ENCODE assay signal across 8 cellular contexts in genomic region chr15:89090791-89091666, GRCh38. TPM values are rescaled to one million over a fixed set of nuclear protein-coding genes. Genes with fewer than 3 reads are reported as not detected.
DNase-seq lines count a peak whose midpoint lies in the region; ATAC-seq and TF ChIP-seq lines count a peak whose summit lies in the region.

No MANE protein-coding gene starts in this region.

- TF ChIP-seq CTCF in LNCAP (IDR thresholded peaks at IDR 0.05) (peak; percentile 12; the same call in 1 of the 2 replicates), VCaP (conservative IDR thresholded peaks at IDR 0.05) (peak; percentile 24; the same call in 1 of the 2 replicates), mesothelial cell of epicardium (IDR thresholded peaks at IDR 0.05; ENCODE audit: unreplicated experiment) (no peak)

- no peaks in the 10 kb centered on the region for H3K27me3 ChIP-seq in duodenal mucosa (ENCODE audit: control insufficient read depth in 1 of 2, insufficient read depth in 2 of 2, low read length in 2 of 2)

- H3K27ac Mint-ChIP-seq in mesothelial cell of epicardium: peak overlapping the region; percentile 17

- H3K9ac ChIP-seq in duodenal mucosa (ENCODE audit: low read depth in 1 of 2, low read length in 2 of 2): peak overlapping the region; percentile 65 to 77

- no peaks in the 10 kb centered on the region for H3K9me3 ChIP-seq in duodenal mucosa (ENCODE audit: control insufficient read depth in 1 of 2, low read length in 2 of 2)

- no peaks in the 10 kb centered on the region for H3K9me3 Mint-ChIP-seq in mesothelial cell of epicardium

- H3K27ac ChIP-seq in VCaP: peak overlapping the region; percentile 92
- H3K27ac ChIP-seq in duodenal mucosa (ENCODE audit: low read depth, low read length): peak overlapping the region; percentile 65

- DNase-seq in ELR (ENCODE audit: low read depth): peak; percentile 81
- DNase-seq in mesothelial cell of epicardium (ENCODE audit: low spot score in 2 of 2, unreplicated experiment in 2 of 2): no peak
- peak; percentile 81 for DNase-seq in stromal cell of bone marrow (ENCODE audit: low read depth)

- ATAC-seq in HG03139 (IDR thresholded peaks at IDR 0.05; ENCODE audit: unreplicated experiment) (no peak), GM21576 (IDR thresholded peaks at IDR 0.05; ENCODE audit: unreplicated experiment) (no peak)

- no peaks in the 10 kb centered on the region for H3K36me3 ChIP-seq in duodenal mucosa (ENCODE audit: control insufficient read depth in 1 of 2, insufficient read depth in 2 of 2, low read length in 2 of 2)

- no peaks in the 10 kb centered on the region for H3K27me3 Mint-ChIP-seq in mesothelial cell of epicardium (ENCODE audit: low read depth)

- H3K4me3 ChIP-seq in duodenal mucosa (ENCODE audit: low read depth in 1 of 2, low read length in 2 of 2): peak overlapping the region; percentile 61 to 91

- H3K4me3 Mint-ChIP-seq in mesothelial cell of epicardium: peak overlapping the region; percentile 15

- H3K36me3 Mint-ChIP-seq in mesothelial cell of epicardium: no peaks in the 10 kb centered on the region

- H3K4me1 Mint-ChIP-seq in mesothelial cell of epicardium: peaks cover 20% of the 10 kb centered on the region

- peaks cover 37 to 43% of the 10 kb centered on the region in 2 donors for H3K4me1 ChIP-seq in duodenal mucosa (ENCODE audit: control insufficient read depth in 1 of 2, insufficient read depth in 2 of 2, low read length in 2 of 2)

RNA-seq across cellular contexts. Expression of gene ABHD2, which starts 2.8 kb away (rescaled TPM):
- 33.7 to 39.7 TPM (median 39.1 TPM) in 3 replicates for total RNA-seq in mesothelial cell of epicardium

Comparison
In these comparisons a context has a peak if more than half of its experiments do, and no peak if none do; other contexts are left out.
1. DNase-seq: peak in ELR (single experiment) and stromal cell of bone marrow (single experiment); none in mesothelial cell of epicardium (0 of 2).